10 cellular contexts compared by ENCODE assay signal in genomic region chr10:113709221-113709838, GRCh38. TPM values are rescaled to one million over a fixed set of nuclear protein-coding genes. Genes with fewer than 3 reads are reported as not detected.
DNase-seq lines count a peak whose midpoint lies in the region; ATAC-seq and TF ChIP-seq lines count a peak whose summit lies in the region.
"Had no signal": no experiment of that assay in that cellular context is flagged by ENCODE, and none has a peak within 500 bp of the region (broad histone marks: within the 10 kb centered on the region; RNA-seq: fewer than 3 reads in every experiment).

No MANE protein-coding gene starts in this region.

- H3K4me3 ChIP-seq in A673 (ENCODE audit: low read depth, low read length, poor library complexity, severe bottlenecking) (peak overlapping the region; percentile 34), iPS-20b (ENCODE audit: low read length) (no peak overlapping the region; the same call in 1 of the 2 replicates)
- H3K4me3 ChIP-seq: lung had no signal

- intact Hi-C loops in A673 (cut with micrococcal nuclease; ENCODE audit: unreplicated experiment), result loop anchor here (2.0 to 10.0 kb wide), 3 partner anchors 89 to 835 kb away; no protein-coding TSS in a partner anchor

- no peak; the same call in 1 of the 2 replicates for TF ChIP-seq CTCF in A673 (conservative IDR thresholded peaks at IDR 0.05; ENCODE audit: low read depth, low read length)

- CTCF ChIA-PET in A673 (lab: Charles Lee), result no interaction called here

- H3K9me3 ChIP-seq in A673 (ENCODE audit: low read depth, low read length, poor library complexity, severe bottlenecking) (no peaks in the 10 kb centered on the region), iPS-20b (ENCODE audit: insufficient read depth, low read depth, low read length) (no peaks in the 10 kb centered on the region)

- ATAC-seq in HG03159 (IDR thresholded peaks at IDR 0.05; ENCODE audit: unreplicated experiment) (no peak), GM21390 (IDR thresholded peaks at IDR 0.05; ENCODE audit: unreplicated experiment) (no peak)

- H3K36me3 ChIP-seq in A673 (ENCODE audit: insufficient read depth, low read length, poor library complexity, severe bottlenecking), result no peaks in the 10 kb centered on the region
- H3K36me3 ChIP-seq in iPS-20b (ENCODE audit: insufficient read depth, low read depth, low read length), result no peaks in the 10 kb centered on the region

- POLR2A ChIA-PET in A673 (lab: Charles Lee; ENCODE audit: low non-redundant PET), result interaction anchor here (0.6 kb wide), 1 partner anchor 139 kb away, joined by 3 read pairs; no protein-coding TSS in a partner anchor

- TSS peak; percentile 69 for BruUV-seq in A673 (replicated peaks; lab: Mats Ljungman, UMichigan)

- DNase-seq in A673 (ENCODE audit: low spot score) (peak; percentile 90), HS-5 (ENCODE audit: low read depth) (peak; percentile 33), T1000 (lab: John Stamatoyannopoulos, UW) (peak; percentile 50), SHP77 (lab: John Stamatoyannopoulos, UW) (no peak)
- no peak for DNase-seq in activated CD8-positive, alpha-beta memory T cell treated with anti-CD3 and anti-CD28 coated beads, Interleukin-2, amount 50 U/mL, for 48 hours

- H3K27ac ChIP-seq in A673 (ENCODE audit: low read depth, low read length, poor library complexity, severe bottlenecking), result peak overlapping the region; percentile 83
- no peak overlapping the region for H3K27ac ChIP-seq in iPS-20b (ENCODE audit: low read length)

- H3K9ac ChIP-seq in iPS-20b (ENCODE audit: low read depth, low read length), result peak overlapping the region; percentile 22; the same call in 1 of the 2 replicates

- H3K4me1 ChIP-seq in A673 (ENCODE audit: insufficient read depth, low read length, poor library complexity, severe bottlenecking) (peaks cover 78% of the 10 kb centered on the region), iPS-20b (ENCODE audit: insufficient read depth, low read length) (peaks cover 23% of the 10 kb centered on the region)

- H3K27me3 ChIP-seq in A673 (replicated peaks; ENCODE audit: insufficient read depth, low read depth, low read length, poor library complexity), result no peaks in the 10 kb centered on the region
- no peaks in the 10 kb centered on the region for H3K27me3 ChIP-seq in iPS-20b (ENCODE audit: insufficient read depth, low read length)

RNA-seq across cellular contexts. Expression of gene CASP7, which starts 29.6 kb away (rescaled TPM):
- total RNA-seq in A673 (2021), result 43.7 and 57.7 TPM in 2 replicates

RNA-seq across cellular contexts. Expression of gene PLEKHS1, which starts 42.2 kb away (rescaled TPM):
- total RNA-seq in A673 (2021), result 0.09 TPM in 1 of 2 replicates, not detected in the other
- total RNA-seq: T-helper 2 cell treated with Interferon-gamma antibody and Interleukin-4, amounts not matched to agents 100 ng/mL and 5 ng/mL, for 36 hours had no signal

RNA-seq across cellular contexts. Expression of gene NRAP, which starts 45.5 kb away (rescaled TPM):
- total RNA-seq in A673 (2021), result 0.17 and 0.34 TPM in 2 replicates
- total RNA-seq: lung; T-helper 2 cell treated with Interferon-gamma antibody and Interleukin-4, amounts not matched to agents 100 ng/mL and 5 ng/mL, for 36 hours had no signal

Comparison
In these comparisons a context has a peak if more than half of its experiments do, and no peak if none do; other contexts are left out.
1. DNase-seq: peak in A673 (single experiment), HS-5 (single experiment) and T1000 (single experiment); none in activated CD8-positive, alpha-beta memory T cell treated with anti-CD3 and anti-CD28 coated beads, Interleukin-2, amount 50 U/mL, for 48 hours (single experiment) and SHP77 (0 of 2).